Comparison of ENCODE assay signal across 17 cellular contexts in the genomic region with DNA sequence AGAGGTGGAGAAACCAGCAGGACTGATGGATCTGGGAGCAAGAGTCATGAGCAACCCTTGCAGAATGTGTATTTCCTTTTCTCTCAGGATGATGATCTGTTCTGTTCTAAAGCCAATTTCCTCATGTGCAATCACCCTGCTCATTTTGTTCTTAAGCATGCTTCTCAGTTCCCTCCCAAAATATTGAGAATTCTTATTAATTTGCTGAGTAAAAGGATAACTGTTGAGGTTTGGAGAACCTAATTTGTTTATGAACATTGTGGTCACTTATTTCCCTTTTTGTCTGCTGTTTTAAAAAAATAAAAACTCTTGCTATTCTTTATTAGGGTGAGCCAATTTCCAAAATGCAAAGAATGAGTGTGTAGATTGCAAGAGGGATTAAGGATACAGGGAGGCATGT.
DNase-seq lines count a peak whose midpoint lies in the region; ATAC-seq lines count a peak whose summit lies in the region.
"Had no signal": no experiment of that assay in that cellular context is flagged by ENCODE, and none has a peak within 500 bp of the region (broad histone marks: within the 10 kb centered on the region; RNA-seq: fewer than 3 reads in every experiment).

No MANE protein-coding gene starts in this region.

- no peak overlapping the region for H3K4me3 ChIP-seq in neuronal stem cell (ENCODE audit: low read length in 2 of 2)
- H3K4me3 ChIP-seq: A549, heart left ventricle had no signal

- no peaks in the 10 kb centered on the region for H3K27me3 Mint-ChIP-seq in activated T-cell treated with anti-CD3 and anti-CD28 coated beads, Interleukin-2, amount 50 U/mL, for 72 hours (ENCODE audit: low read depth)
- no peaks in the 10 kb centered on the region for H3K27me3 Mint-ChIP-seq in activated T-cell treated with anti-CD3 and anti-CD28 coated beads, Interleukin-2, amount 50 U/mL, for 4 hours (ENCODE audit: low read depth)
- H3K27me3 Mint-ChIP-seq in effector memory CD8-positive, alpha-beta T cell = no peaks in the 10 kb centered on the region
- no peaks in the 10 kb centered on the region for H3K27me3 Mint-ChIP-seq in stimulated activated naive B cell treated with anti-CD40 and anti-IgM and Interleukin-4, amounts not matched to agents 10 μg/mL and 1 μg/mL and 100 μg/mL, for 72 hours

- H3K23ac ChIP-seq in neuronal stem cell (ENCODE audit: low read depth, low read length, poor library complexity) = no peak overlapping the region

- H2BK15ac ChIP-seq in neuronal stem cell (ENCODE audit: low read length) = no peak overlapping the region

- H3K9ac ChIP-seq in neuronal stem cell (ENCODE audit: low read depth, low read length, poor library complexity) = no peak overlapping the region

- peaks cover 18% of the 10 kb centered on the region for H3K4me1 Mint-ChIP-seq in activated T-cell treated with anti-CD3 and anti-CD28 coated beads, Interleukin-2, amount 50 U/mL, for 72 hours (ENCODE audit: low read depth)
- H3K4me1 Mint-ChIP-seq in activated T-cell treated with anti-CD3 and anti-CD28 coated beads, Interleukin-2, amount 50 U/mL, for 4 hours (ENCODE audit: low read depth) = peaks cover 16% of the 10 kb centered on the region
- peaks cover 16 to 47% of the 10 kb centered on the region in 2 donors for H3K4me1 Mint-ChIP-seq in effector memory CD8-positive, alpha-beta T cell (ENCODE audit: low read depth in 2 of 2)
- peaks cover 24 to 48% of the 10 kb centered on the region in 2 donors for H3K4me1 Mint-ChIP-seq in stimulated activated naive B cell treated with anti-CD40 and anti-IgM and Interleukin-4, amounts not matched to agents 10 μg/mL and 1 μg/mL and 100 μg/mL, for 72 hours

- H2BK12ac ChIP-seq in neuronal stem cell (ENCODE audit: low read length) = no peak overlapping the region

- no peak for DNase-seq in activated T-cell treated with anti-CD3 and anti-CD28 coated beads, Interleukin-2, amount 50 U/mL, for 72 hours
- DNase-seq in activated T-cell treated with anti-CD3 and anti-CD28 coated beads, Interleukin-2, amount 50 U/mL, for 4 hours = no peak
- DNase-seq in effector memory CD8-positive, alpha-beta T cell = no peak
- no peak for DNase-seq in stimulated activated naive B cell treated with anti-CD40 and anti-IgM and Interleukin-4, amounts not matched to agents 10 μg/mL and 1 μg/mL and 100 μg/mL, for 72 hours
- DNase-seq in NCI-H1105 treated with DMSO at 0.1 percent for 48 hours (lab: John Stamatoyannopoulos, UW) = no peak
- no peak for DNase-seq in neuronal stem cell (ENCODE audit: low spot score)
- no peak for DNase-seq in occipital lobe (lab: John Stamatoyannopoulos, UW)
- DNase-seq: cortex of kidney, HCEC 1CT, heart left ventricle, left ventricle myocardium superior, NCI-H1105, NCI-H526 had no signal

- H3K9me3 ChIP-seq in neuronal stem cell (replicated peaks in 1 of 2; ENCODE audit: control insufficient read depth in 2 of 2, insufficient read depth in 1 of 2, low read depth in 1 of 2, low read length in 2 of 2) = no peaks in the 10 kb centered on the region

- H3K79me1 ChIP-seq in neuronal stem cell (ENCODE audit: low read depth, low read length) = no peaks in the 10 kb centered on the region

- H3K4me3 Mint-ChIP-seq in activated T-cell treated with anti-CD3 and anti-CD28 coated beads, Interleukin-2, amount 50 U/mL, for 72 hours = no peak overlapping the region
- no peak overlapping the region for H3K4me3 Mint-ChIP-seq in activated T-cell treated with anti-CD3 and anti-CD28 coated beads, Interleukin-2, amount 50 U/mL, for 4 hours
- no peak overlapping the region for H3K4me3 Mint-ChIP-seq in effector memory CD8-positive, alpha-beta T cell
- H3K4me3 Mint-ChIP-seq in stimulated activated naive B cell treated with anti-CD40 and anti-IgM and Interleukin-4, amounts not matched to agents 10 μg/mL and 1 μg/mL and 100 μg/mL, for 72 hours = peak overlapping the region; percentile 31 to 37

- H4K91ac ChIP-seq in neuronal stem cell (ENCODE audit: low read depth, low read length, poor library complexity) = no peak overlapping the region

- no peak overlapping the region for H3K4ac ChIP-seq in neuronal stem cell (ENCODE audit: low read length)

- no peak for ATAC-seq in activated T-cell treated with anti-CD3 and anti-CD28 coated beads, Interleukin-2, amount 50 U/mL, for 72 hours (replicated peaks in 1 of 2)
- ATAC-seq in activated T-cell treated with anti-CD3 and anti-CD28 coated beads, Interleukin-2, amount 50 U/mL, for 4 hours = no peak
- ATAC-seq in HG02852 (IDR thresholded peaks at IDR 0.05; ENCODE audit: unreplicated experiment) = peak; percentile 35
- no peak for ATAC-seq in effector memory CD8-positive, alpha-beta T cell (replicated peaks)
- peak; percentile 83 to 86 for ATAC-seq in stimulated activated naive B cell treated with anti-CD40 and anti-IgM and Interleukin-4, amounts not matched to agents 10 μg/mL and 1 μg/mL and 100 μg/mL, for 72 hours (replicated peaks)
- ATAC-seq: A549, heart left ventricle, left ventricle myocardium superior had no signal

- peaks cover 2 to 3% of the 10 kb centered on the region in 2 donors for H3K4me1 ChIP-seq in neuronal stem cell (ENCODE audit: control insufficient read depth in 2 of 2, insufficient read depth in 1 of 2, low read depth in 1 of 2, low read length in 2 of 2)

- no peak overlapping the region for H3K4me2 ChIP-seq in neuronal stem cell (ENCODE audit: insufficient read depth, low read length, poor library complexity, severe bottlenecking)
- H3K4me2 ChIP-seq: A549 had no signal

- H2BK5ac ChIP-seq in neuronal stem cell (ENCODE audit: low read length) = no peak overlapping the region

- no peak overlapping the region for H3K27ac ChIP-seq in neuronal stem cell (replicated peaks; ENCODE audit: low read length)
- H3K27ac ChIP-seq: A549, C4-2B, heart left ventricle had no signal

- no peak overlapping the region for H3K14ac ChIP-seq in neuronal stem cell (ENCODE audit: low read length)

- peaks cover 2 to 8% of the 10 kb centered on the region in 2 donors for H3K9me3 Mint-ChIP-seq in activated T-cell treated with anti-CD3 and anti-CD28 coated beads, Interleukin-2, amount 50 U/mL, for 72 hours
- H3K9me3 Mint-ChIP-seq in activated T-cell treated with anti-CD3 and anti-CD28 coated beads, Interleukin-2, amount 50 U/mL, for 4 hours = peaks cover 15% of the 10 kb centered on the region
- peaks cover 0 to 6% of the 10 kb centered on the region in 2 donors for H3K9me3 Mint-ChIP-seq in effector memory CD8-positive, alpha-beta T cell
- H3K9me3 Mint-ChIP-seq in stimulated activated naive B cell treated with anti-CD40 and anti-IgM and Interleukin-4, amounts not matched to agents 10 μg/mL and 1 μg/mL and 100 μg/mL, for 72 hours = peaks cover 18 to 19% of the 10 kb centered on the region in 2 donors

- peaks cover 13 to 44% of the 10 kb centered on the region in 2 donors for H3K36me3 Mint-ChIP-seq in activated T-cell treated with anti-CD3 and anti-CD28 coated beads, Interleukin-2, amount 50 U/mL, for 72 hours (ENCODE audit: insufficient read depth in 2 of 2)
- H3K36me3 Mint-ChIP-seq in activated T-cell treated with anti-CD3 and anti-CD28 coated beads, Interleukin-2, amount 50 U/mL, for 4 hours (ENCODE audit: insufficient read depth) = peaks cover 62% of the 10 kb centered on the region
- peaks cover 66% of the 10 kb centered on the region for H3K36me3 Mint-ChIP-seq in effector memory CD8-positive, alpha-beta T cell (ENCODE audit: insufficient read depth)
- H3K36me3 Mint-ChIP-seq in stimulated activated naive B cell treated with anti-CD40 and anti-IgM and Interleukin-4, amounts not matched to agents 10 μg/mL and 1 μg/mL and 100 μg/mL, for 72 hours = peaks cover 59 to 72% of the 10 kb centered on the region in 2 donors

- H3K18ac ChIP-seq in neuronal stem cell (ENCODE audit: low read length) = no peak overlapping the region

- no peaks in the 10 kb centered on the region for H3K27me3 ChIP-seq in neuronal stem cell (ENCODE audit: control insufficient read depth in 3 of 3, insufficient read depth in 3 of 3, low read depth in 1 of 3, low read length in 3 of 3)
- H3K27me3 ChIP-seq: heart left ventricle had no signal

- H2BK120ac ChIP-seq in neuronal stem cell (ENCODE audit: low read depth, low read length) = no peak overlapping the region

- H2AFZ ChIP-seq in neuronal stem cell (ENCODE audit: low read length) = no peak overlapping the region

- H3K36me3 ChIP-seq in neuronal stem cell (replicated peaks in 1 of 2; ENCODE audit: control insufficient read depth in 2 of 2, insufficient read depth in 2 of 2, low read length in 2 of 2) = no peaks in the 10 kb centered on the region

- no peak overlapping the region for H4K8ac ChIP-seq in neuronal stem cell (ENCODE audit: low read depth, low read length)

- peak overlapping the region; percentile 56 for H3K27ac Mint-ChIP-seq in activated T-cell treated with anti-CD3 and anti-CD28 coated beads, Interleukin-2, amount 50 U/mL, for 72 hours
- peak overlapping the region; percentile 90 to 94 for H3K27ac Mint-ChIP-seq in effector memory CD8-positive, alpha-beta T cell
- peak overlapping the region; percentile 89 for H3K27ac Mint-ChIP-seq in stimulated activated naive B cell treated with anti-CD40 and anti-IgM and Interleukin-4, amounts not matched to agents 10 μg/mL and 1 μg/mL and 100 μg/mL, for 72 hours
- H3K27ac Mint-ChIP-seq: activated T-helper 2 cell treated with anti-CD3 and anti-CD28 coated beads, Interferon-gamma antibody, Interleukin-2, Interleukin-4, amounts not matched to agents 10 μg/mL and 5 μg/mL and 100 μg/mL, durations not matched to agents 14 hours and 24 hours and 36 hours had no signal

- H2AK5ac ChIP-seq in neuronal stem cell (ENCODE audit: low read depth, low read length) = no peak overlapping the region

Comparison
In these comparisons a context has a peak if more than half of its experiments do, and no peak if none do; other contexts are left out.
1. ATAC-seq: peak in HG02852 (single experiment) and stimulated activated naive B cell treated with anti-CD40 and anti-IgM and Interleukin-4, amounts not matched to agents 10 μg/mL and 1 μg/mL and 100 μg/mL, for 72 hours (2 of 2); none in activated T-cell treated with anti-CD3 and anti-CD28 coated beads, Interleukin-2, amount 50 U/mL, for 72 hours (0 of 2), activated T-cell treated with anti-CD3 and anti-CD28 coated beads, Interleukin-2, amount 50 U/mL, for 4 hours (0 of 2) and effector memory CD8-positive, alpha-beta T cell (single experiment).
2. H3K4me3 Mint-ChIP-seq: peak in stimulated activated naive B cell treated with anti-CD40 and anti-IgM and Interleukin-4, amounts not matched to agents 10 μg/mL and 1 μg/mL and 100 μg/mL, for 72 hours (2 of 2); none in activated T-cell treated with anti-CD3 and anti-CD28 coated beads, Interleukin-2, amount 50 U/mL, for 72 hours (0 of 2), activated T-cell treated with anti-CD3 and anti-CD28 coated beads, Interleukin-2, amount 50 U/mL, for 4 hours (single experiment) and effector memory CD8-positive, alpha-beta T cell (0 of 2).
3. Peak in every context shown above with its lines, with median percentiles within 50 percentile points of each other: H3K27ac Mint-ChIP-seq.